15 cellular contexts compared by ENCODE assay signal in genomic region chr15:66752078-66752477, GRCh38. TPM values are rescaled to one million over a fixed set of nuclear protein-coding genes. Genes with fewer than 3 reads are reported as not detected.
DNase-seq lines count a peak whose midpoint lies in the region; ATAC-seq, FAIRE-seq and TF ChIP-seq lines count a peak whose summit lies in the region.
"Had no signal": no experiment of that assay in that cellular context is flagged by ENCODE, and none has a peak within 500 bp of the region (broad histone marks: within the 10 kb centered on the region; RNA-seq: fewer than 3 reads in every experiment).

No MANE protein-coding gene starts in this region.

- H3K4me1 ChIP-seq in A549 (peaks cover 76% of the 10 kb centered on the region), HCT116 (ENCODE audit: control insufficient read depth in 1 of 2, insufficient read depth in 2 of 2, low read length in 2 of 2) (peaks cover 68 to 70% of the 10 kb centered on the region in 2 experiments), body of pancreas (peaks cover 44% of the 10 kb centered on the region), trophoblast cell (ENCODE audit: control insufficient read depth in 1 of 2, insufficient read depth in 2 of 2, low read length in 2 of 2) (peaks cover 3 to 18% of the 10 kb centered on the region in 2 experiments), colonic mucosa (no peaks in the 10 kb centered on the region)

- H3K27ac ChIP-seq in A549 (peak overlapping the region; percentile 71 to 87), HCT116 (ENCODE audit: low read depth, low read length) (peak overlapping the region; percentile 55), body of pancreas (peak overlapping the region in 3 of 4 donors; percentile 25 to 42 (median 41)), trophoblast cell (ENCODE audit: low read depth, low read length) (no peak overlapping the region), colonic mucosa (no peak overlapping the region), brain microvascular endothelial cell (no peak overlapping the region)

- CTCF ChIA-PET in A549 (lab: Yijun Ruan, JAX) (interaction anchor here (0.7 to 42.9 kb wide), 8 partner anchors 12 to 487 kb away, joined by 3 to 779 read pairs (median 8); partner anchors contain the start of gene SMAD6), HCT116 (lab: Charles Lee) (interaction anchor here (0.8 kb wide), 1 partner anchor 45 kb away, joined by 3 read pairs; no protein-coding TSS in a partner anchor)

- no peak overlapping the region for H3K14ac ChIP-seq in trophoblast cell (ENCODE audit: low read length)

- H3K4me3 ChIP-seq in A549: no peak overlapping the region
- H3K4me3 ChIP-seq in HCT116 (replicated peaks in 1 of 2; ENCODE audit: low read depth in 1 of 2, low read length in 2 of 2): no peak overlapping the region
- H3K4me3 ChIP-seq in body of pancreas: no peak overlapping the region
- H3K4me3 ChIP-seq in trophoblast cell (ENCODE audit: low read depth, low read length): no peak overlapping the region
- H3K4me3 ChIP-seq in colonic mucosa: no peak overlapping the region
- no peak overlapping the region for H3K4me3 ChIP-seq in brain microvascular endothelial cell (ENCODE audit: low read depth, low read length)
- H3K4me3 ChIP-seq: HAP-1, lung, tibial artery had no signal

- H2BK5ac ChIP-seq in trophoblast cell (ENCODE audit: low read depth, low read length, poor library complexity): no peak overlapping the region

- in situ Hi-C loops in brain microvascular endothelial cell (cut with HindIII; ENCODE audit: low pct_ligation_motif_present, low sequenced_read_pairs): no loop called here

- no peak for TF ChIP-seq EP300 in A549 (IDR thresholded peaks at IDR 0.05)

- H2BK12ac ChIP-seq in trophoblast cell (ENCODE audit: low read length): no peak overlapping the region

- H3K4me2 ChIP-seq in A549 (peak overlapping the region; percentile 54), HCT116 (ENCODE audit: low read length) (peak overlapping the region; percentile 54), trophoblast cell (ENCODE audit: low read length) (no peak overlapping the region)

- H3K9me2 ChIP-seq in HCT116 (ENCODE audit: insufficient read depth): no peaks in the 10 kb centered on the region

- no peaks in the 10 kb centered on the region for H3K27me3 ChIP-seq in HCT116 (ENCODE audit: insufficient read depth, low read length)
- no peaks in the 10 kb centered on the region for H3K27me3 ChIP-seq in body of pancreas
- H3K27me3 ChIP-seq in trophoblast cell (ENCODE audit: insufficient read depth, low read length): no peaks in the 10 kb centered on the region
- no peaks in the 10 kb centered on the region for H3K27me3 ChIP-seq in colonic mucosa
- H3K27me3 ChIP-seq in brain microvascular endothelial cell (replicated peaks): no peaks in the 10 kb centered on the region
- H3K27me3 ChIP-seq: tibial artery had no signal

- TF ChIP-seq CTCF in A549 (IDR thresholded peaks at IDR 0.05) (no peak), HCT116 (IDR thresholded peaks at IDR 0.05 in 2 of 3, conservative IDR thresholded peaks at IDR 0.05 in 1 of 3; ENCODE audit: borderline replicate concordance in 1 of 3, insufficient read depth in 1 of 3, low read depth in 2 of 3, low read length in 2 of 3) (no peak), body of pancreas (IDR thresholded peaks at IDR 0.05) (no peak), colonic mucosa (IDR thresholded peaks at IDR 0.05) (no peak), brain microvascular endothelial cell (IDR thresholded peaks at IDR 0.05; ENCODE audit: low read depth, low read length, missing control alignments) (no peak)

- POLR2A ChIA-PET in A549 (lab: Yijun Ruan, JAX): interaction anchor here (0.8 to 0.9 kb wide), 2 partner anchors 30 to 51 kb away, joined by 3 read pairs; no protein-coding TSS in a partner anchor
- POLR2A ChIA-PET in HCT116 (lab: Charles Lee): interaction anchor here (1.0 kb wide), 1 partner anchor 45 kb away, joined by 4 read pairs; no protein-coding TSS in a partner anchor

- no peaks in the 10 kb centered on the region for H3K79me1 ChIP-seq in trophoblast cell (ENCODE audit: low read length)

- intact Hi-C loops in HCT116 (cut with micrococcal nuclease) (no loop called here), body of pancreas (cut with DNase I) (no loop called here), colonic mucosa (cut with DNase I) (no loop called here)

- BruUV-seq in HCT116 (replicated peaks; lab: Mats Ljungman, UMichigan): no TSS peak

- H2AFZ ChIP-seq in HCT116 (ENCODE audit: low read depth, low read length, poor library complexity, severe bottlenecking) (no peak overlapping the region), trophoblast cell (ENCODE audit: insufficient read depth, low read length, poor library complexity) (no peak overlapping the region)

- peak overlapping the region; percentile 30 for H3K9ac ChIP-seq in HCT116 (ENCODE audit: low read length)
- no peak overlapping the region for H3K9ac ChIP-seq in trophoblast cell (ENCODE audit: low read length)
- H3K9ac ChIP-seq in colonic mucosa (ENCODE audit: low read depth in 2 of 2, low read length in 2 of 2): no peak overlapping the region

- no peak overlapping the region for H3K18ac ChIP-seq in trophoblast cell (ENCODE audit: low read length)

- no peak overlapping the region for H2AK5ac ChIP-seq in trophoblast cell (ENCODE audit: low read length)

- DNase-seq in A549 (ENCODE audit: low read depth in 1 of 2, low spot score in 1 of 2) (no peak), HCT116 (ENCODE audit: low read depth, low spot score) (no peak), body of pancreas (no peak), trophoblast cell (no peak), colonic mucosa (no peak), brain microvascular endothelial cell (no peak), left lobe of liver (ENCODE audit: low spot score) (no peak)
- DNase-seq: effector CD4-positive, alpha-beta T cell; naive B cell; NCI-H510A; stimulated activated CD4-positive, alpha-beta T cell treated with anti-CD3 and anti-CD28 coated beads, Interleukin-12 subunit alpha, Interleukin-12 subunit beta, amount 100 ng/mL, for 4 hours; tibial artery had no signal

- H4K8ac ChIP-seq in trophoblast cell (ENCODE audit: low read depth, low read length): no peak overlapping the region

- no peak overlapping the region for H4K91ac ChIP-seq in trophoblast cell (ENCODE audit: low read depth, low read length)

- RAD21 ChIA-PET in HCT116 (lab: Charles Lee; ENCODE audit: low non-redundant PET in 1 of 2, low total read pairs in 2 of 2, uncharacterized antibody in 2 of 2, unreplicated experiment in 2 of 2): interaction anchor here in 1 of 2 experiments (0.6 to 1.5 kb wide), 2 partner anchors 14 to 66 kb away, joined by 3 to 5 read pairs; no protein-coding TSS in a partner anchor

- H3K23ac ChIP-seq in trophoblast cell (ENCODE audit: low read length): no peak overlapping the region

- H3K4ac ChIP-seq in trophoblast cell (ENCODE audit: low read depth, low read length): peak overlapping the region; percentile 17

- TF ChIP-seq POLR2A in A549 (IDR thresholded peaks at IDR 0.05; ENCODE audit: low read length) (no peak), HCT116 (IDR thresholded peaks at IDR 0.05; ENCODE audit: borderline replicate concordance, extremely low read depth, insufficient read depth, insufficient read length) (no peak), body of pancreas (IDR thresholded peaks at IDR 0.05) (no peak)

- WGBS in A549 (ENCODE audit: missing lambda C conversion rate): 49% methylated on average over 2 of the region's 2 CpGs
- WGBS in body of pancreas, 2 donors: 33 to 62% methylated on average over 1 to 2 of the region's 2 CpGs
- no CpG with 5 or more reads among the region's 2 CpGs for WGBS in trophoblast cell (ENCODE audit: extremely low coverage, insufficient coverage, insufficient read length)

- H3K79me2 ChIP-seq in HCT116 (ENCODE audit: insufficient read depth, low read length) (no peaks in the 10 kb centered on the region), trophoblast cell (ENCODE audit: control insufficient read depth, insufficient read depth, low read length, poor library complexity) (peaks cover 2% of the 10 kb centered on the region)

- TF ChIP-seq RAD21 in A549 (conservative IDR thresholded peaks at IDR 0.05 in 1 of 2, IDR thresholded peaks at IDR 0.05 in 1 of 2): no peak
- no peak for TF ChIP-seq RAD21 in HCT116 (IDR thresholded peaks at IDR 0.05; ENCODE audit: low read depth)

- H2BK120ac ChIP-seq in trophoblast cell (ENCODE audit: insufficient read depth, low read length, poor library complexity): no peak overlapping the region

- ATAC-seq in A549 (no peak), HCT116 (no peak), body of pancreas (no peak), HG03342 (IDR thresholded peaks at IDR 0.05; ENCODE audit: unreplicated experiment) (no peak), left lobe of liver (no peak)

- no peak overlapping the region for H4K12ac ChIP-seq in trophoblast cell (ENCODE audit: low read depth, low read length)

- H3K36me3 ChIP-seq in HCT116 (ENCODE audit: control insufficient read depth in 1 of 2, insufficient read depth in 2 of 2, low read length in 2 of 2): 0 out of 4 replicates have a peak, but pooled peaks cover 0 to 6% of the 10 kb centered on the region in 2 experiments
- no peaks in the 10 kb centered on the region for H3K36me3 ChIP-seq in body of pancreas (replicated peaks in 1 of 2; ENCODE audit: insufficient read depth in 1 of 2, low read depth in 2 of 2)
- H3K36me3 ChIP-seq in trophoblast cell (ENCODE audit: control insufficient read depth in 1 of 2, insufficient read depth in 2 of 2, low read length in 2 of 2): peaks cover 52 to 70% of the 10 kb centered on the region in 2 experiments
- no peaks in the 10 kb centered on the region for H3K36me3 ChIP-seq in colonic mucosa
- no peaks in the 10 kb centered on the region for H3K36me3 ChIP-seq in brain microvascular endothelial cell (replicated peaks)

- H4K20me1 ChIP-seq in HCT116 (ENCODE audit: insufficient read depth): no peaks in the 10 kb centered on the region

- no peak for FAIRE-seq in A549 (lab: Jason Lieb, UNC)

- H3K9me3 ChIP-seq in A549: peaks cover 19% of the 10 kb centered on the region
- H3K9me3 ChIP-seq in HCT116 (ENCODE audit: control insufficient read depth in 1 of 2, insufficient read depth in 1 of 2, low read depth in 1 of 2, low read length in 2 of 2): peaks cover 0 to 17% of the 10 kb centered on the region in 2 experiments; a peak in 2 of 4 replicates
- H3K9me3 ChIP-seq in body of pancreas: peaks cover 0 to 3% (median 0%) of the 10 kb centered on the region in 3 donors
- H3K9me3 ChIP-seq in trophoblast cell (ENCODE audit: insufficient read depth, low read depth, low read length): peaks cover 3% of the 10 kb centered on the region
- H3K9me3 ChIP-seq in colonic mucosa: no peaks in the 10 kb centered on the region

RNA-seq across cellular contexts. Expression of gene SMAD6, which starts 50.0 kb away (rescaled TPM):
- polyA plus RNA-seq in A549 (2011; rRNA removed) (9.6 and 14.0 TPM in 2 replicates), A549 (2017; fragmentation: RNase III; extraction: RNeasy Plus Mini Kit Qiagen cat#74134 plus additional on column Dnase treatment) (40.5 to 46.7 TPM (median 46.6 TPM) in 3 replicates)
- polyA plus RNA-seq in A549 (2012; cell fraction: cytosol; rRNA removed): 41.3 and 55.8 TPM in 2 replicates
- polyA plus RNA-seq in A549 (2012; cell fraction: nucleus; rRNA removed): 173 and 184 TPM in 2 replicates
- 29.1 and 38.4 TPM in 2 replicates for polyA minus RNA-seq in A549 (2011; rRNA and poly(A)+ RNA removed)
- total RNA-seq in HCT116 (2021; ENCODE audit: unreplicated experiment) (6.6 TPM), body of pancreas (10 to 100 TPM; 14.0 to 25.4 TPM), colonic mucosa (10 to 100 TPM in 1 of 2 donors, 1 to 10 TPM in 1; 9.4 to 22.0 TPM), left lobe of liver (16.2 TPM)
- 2.9 and 3.0 TPM in 2 replicates for polyA plus RNA-seq in HCT116 (2012)
- 29.5 and 30.6 TPM in 2 replicates for polyA plus RNA-seq in trophoblast cell (2013)

Comparison
In these comparisons a context has a peak if more than half of its experiments do, and no peak if none do; other contexts are left out.
1. H3K27ac ChIP-seq: peak in A549 (2 of 2), HCT116 (single experiment) and body of pancreas (3 of 4); none in trophoblast cell (single experiment), colonic mucosa (single experiment) and brain microvascular endothelial cell (single experiment).